Comparison of ENCODE assay signal across 18 cellular contexts in the genomic region with DNA sequence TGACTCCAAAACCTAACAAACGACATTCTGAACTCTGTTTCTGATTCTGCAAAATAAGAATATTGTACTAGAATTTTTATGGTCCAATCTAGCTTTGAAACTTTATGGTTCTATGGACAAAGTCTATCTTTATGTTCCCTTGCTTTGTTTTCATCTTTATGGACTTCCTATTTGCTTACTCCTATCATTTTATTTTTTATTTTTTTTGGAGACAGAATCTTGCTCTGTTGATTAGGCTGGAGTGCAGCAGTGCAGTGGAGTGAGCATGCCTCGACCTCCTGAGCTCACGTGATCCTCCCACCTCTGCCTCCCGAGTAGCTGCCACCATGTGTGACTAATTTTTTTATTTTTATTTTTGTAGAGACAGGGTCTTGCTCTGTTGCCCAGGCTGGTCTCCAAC. TPM values are rescaled to one million over a fixed set of nuclear protein-coding genes. Genes with fewer than 3 reads are reported as not detected.
A peak's percentile ranks its signal among the peaks of the same experiment; 100 is the strongest.
DNase-seq lines count a peak whose midpoint lies in the region; ATAC-seq, FAIRE-seq and TF ChIP-seq lines count a peak whose summit lies in the region.
"Had no signal": no experiment of that assay in that cellular context is flagged by ENCODE, and none has a peak within 500 bp of the region (broad histone marks: within the 10 kb centered on the region; RNA-seq: fewer than 3 reads in every experiment).

No MANE protein-coding gene starts in this region.

- intact Hi-C loops in HepG2 (cut with micrococcal nuclease; ENCODE audit: unreplicated experiment) (no loop called here), right lobe of liver (cut with DNase I) (no loop called here)

- DNase-seq in HepG2 (ENCODE audit: low spot score) (no peak), right lobe of liver (no peak), hepatocyte (ENCODE audit: low spot score) (no peak), small intestine (peak; percentile 48), caudate nucleus (lab: John Stamatoyannopoulos, UW) (no peak)
- no peak for DNase-seq in activated CD4-positive, alpha-beta T cell treated with anti-CD3 and anti-CD28 coated beads, Interleukin-2, amount 50 U/mL, for 48 hours
- DNase-seq: 8988T; AML-193; Caco-2; CD8-positive, alpha-beta memory T cell; DND-41; GF-D8; GM23248 had no signal

- TF ChIP-seq CTCF in HepG2 (CRISPR knock-in tag; IDR thresholded peaks at IDR 0.05) (no peak), right lobe of liver (IDR thresholded peaks at IDR 0.05) (no peak), hepatocyte (IDR thresholded peaks at IDR 0.05; ENCODE audit: poor library complexity) (no peak)

- no peak overlapping the region for H3K9ac ChIP-seq in HepG2 (ENCODE audit: insufficient read depth, low read depth, low read length)
- H3K9ac ChIP-seq: BLaER1, GM23248 had no signal

- H3K4me3 ChIP-seq in HepG2 (replicated peaks in 1 of 3; ENCODE audit: insufficient read depth in 1 of 3, low read depth in 2 of 3, low read length in 3 of 3): no peak overlapping the region
- H3K4me3 ChIP-seq in right lobe of liver: no peak overlapping the region
- no peak overlapping the region for H3K4me3 ChIP-seq in hepatocyte
- H3K4me3 ChIP-seq in small intestine (ENCODE audit: low read depth in 1 of 2, low read length in 2 of 2): no peak overlapping the region
- H3K4me3 ChIP-seq: BLaER1, GM23248 had no signal

- H3K4me1 ChIP-seq in HepG2 (ENCODE audit: insufficient read depth, low read length): peaks cover 14% of the 10 kb centered on the region
- peaks cover 0 to 15% (median 0%) of the 10 kb centered on the region in 4 donors for H3K4me1 ChIP-seq in right lobe of liver
- peaks cover 12% of the 10 kb centered on the region for H3K4me1 ChIP-seq in hepatocyte (ENCODE audit: insufficient read depth)
- peaks cover 2 to 3% of the 10 kb centered on the region in 2 donors for H3K4me1 ChIP-seq in small intestine (ENCODE audit: control insufficient read depth in 2 of 2, insufficient read depth in 1 of 2, low read depth in 1 of 2, low read length in 1 of 2)

- H3K27ac ChIP-seq in HepG2 (ENCODE audit: extremely low read length, insufficient read depth, low read length): no peak overlapping the region
- no peak overlapping the region for H3K27ac ChIP-seq in right lobe of liver
- no peak overlapping the region for H3K27ac ChIP-seq in hepatocyte
- no peak overlapping the region for H3K27ac ChIP-seq in small intestine (ENCODE audit: low read depth in 1 of 2, low read length in 1 of 2)
- no peak overlapping the region for H3K27ac ChIP-seq in caudate nucleus (ENCODE audit: low read depth, low read length)
- H3K27ac ChIP-seq: BLaER1, GM23248 had no signal

- no peak for TF ChIP-seq RAD21 in HepG2 (CRISPR knock-in tag; IDR thresholded peaks at IDR 0.05)

- CTCF ChIA-PET in HepG2 (lab: Yijun Ruan, JAX; ENCODE audit: low intra/inter-chr PET ratio, low total read pairs): no interaction called here

- FAIRE-seq in HepG2 (lab: Jason Lieb, UNC): no peak
- FAIRE-seq in small intestine (lab: Jason Lieb, UNC): no peak
- FAIRE-seq: H54 had no signal

- peaks cover 13 to 60% of the 10 kb centered on the region in 2 experiments for H3K36me3 ChIP-seq in HepG2 (replicated peaks in 1 of 2; ENCODE audit: control insufficient read depth in 1 of 2, insufficient read depth in 2 of 2, low read length in 2 of 2)
- peaks cover 12 to 57% (median 18%) of the 10 kb centered on the region in 4 donors for H3K36me3 ChIP-seq in right lobe of liver
- no peaks in the 10 kb centered on the region for H3K36me3 ChIP-seq in hepatocyte (replicated peaks; ENCODE audit: insufficient read depth, low read depth)
- peaks cover 11% of the 10 kb centered on the region in 2 donors for H3K36me3 ChIP-seq in small intestine (ENCODE audit: control insufficient read depth in 2 of 2, insufficient read depth in 2 of 2, low read length in 2 of 2)

- ATAC-seq in HepG2 (no peak), right lobe of liver (no peak), GM18909 (IDR thresholded peaks at IDR 0.05; ENCODE audit: poor library complexity, unreplicated experiment) (no peak)
- ATAC-seq: HCT116 had no signal

- H3K79me2 ChIP-seq in HepG2 (ENCODE audit: insufficient read depth, low read length): peaks cover 29% of the 10 kb centered on the region
- H3K79me2 ChIP-seq in hepatocyte: peaks cover 35% of the 10 kb centered on the region

- BruUV-seq in HepG2 (replicated peaks; lab: Mats Ljungman, UMichigan): no TSS peak

- TF ChIP-seq POLR2A in HepG2 (IDR thresholded peaks at IDR 0.05; ENCODE audit: insufficient read depth in 1 of 2, low read depth in 2 of 2, low read length in 2 of 2) (no peak), right lobe of liver (IDR thresholded peaks at IDR 0.05) (no peak)

- POLR2A ChIA-PET in HepG2 (lab: Yijun Ruan, JAX): no interaction called here

- no peak overlapping the region for H3K4me2 ChIP-seq in HepG2 (ENCODE audit: low read depth, low read length)
- peak overlapping the region; percentile 23 for H3K4me2 ChIP-seq in hepatocyte
- H3K4me2 ChIP-seq: BLaER1 had no signal

- H3K27me3 ChIP-seq in HepG2 (ENCODE audit: control insufficient read depth in 1 of 2, insufficient read depth in 2 of 2, low read length in 2 of 2) (no peaks in the 10 kb centered on the region; a peak in 1 of 5 replicates), right lobe of liver (no peaks in the 10 kb centered on the region), hepatocyte (no peaks in the 10 kb centered on the region), small intestine (ENCODE audit: control insufficient read depth in 2 of 2, insufficient read depth in 2 of 2, low read length in 2 of 2) (no peaks in the 10 kb centered on the region)
- H3K27me3 ChIP-seq: BLaER1 had no signal

- in situ Hi-C loops in HepG2 (cut with HindIII; ENCODE audit: extremely low pct_ligation_motif_present, low pct_unique_long_range_greater_than_20kb): no loop called here

- WGBS in HepG2 (ENCODE audit: low lambda C conversion rate): 93% methylated on average over 4 of the region's 4 CpGs
- 68% methylated on average over 4 of the region's 4 CpGs for WGBS in right lobe of liver (ENCODE audit: insufficient coverage, low coverage, low lambda C conversion rate, missing lambda C conversion rate)
- 74% methylated on average over 4 of the region's 4 CpGs for WGBS in hepatocyte (ENCODE audit: low lambda C conversion rate, missing lambda C conversion rate)
- WGBS in small intestine, 3 donors: 15 to 67% (median 41%) methylated on average over 4 of the region's 4 CpGs

- H3K9me2 ChIP-seq in hepatocyte (replicated peaks; ENCODE audit: insufficient read depth): no peaks in the 10 kb centered on the region

- H3K9me3 ChIP-seq in HepG2 (ENCODE audit: low read length) (no peaks in the 10 kb centered on the region), right lobe of liver (no peaks in the 10 kb centered on the region), hepatocyte (ENCODE audit: low read depth) (no peaks in the 10 kb centered on the region), small intestine (ENCODE audit: control insufficient read depth, low read depth) (no peaks in the 10 kb centered on the region)
- H3K9me3 ChIP-seq: BLaER1, Caco-2 had no signal

- H4K20me1 ChIP-seq in HepG2 (ENCODE audit: insufficient read depth, low read length): no peaks in the 10 kb centered on the region
- H4K20me1 ChIP-seq in hepatocyte (ENCODE audit: insufficient read depth, poor library complexity, severe bottlenecking): no peaks in the 10 kb centered on the region

- TF ChIP-seq EP300 in HepG2 (IDR thresholded peaks at IDR 0.05; ENCODE audit: low read depth in 2 of 2, low read length in 2 of 2) (no peak), HepG2 (CRISPR knock-in tag; IDR thresholded peaks at IDR 0.05; ENCODE audit: borderline replicate concordance) (no peak)

- H2AFZ ChIP-seq in HepG2 (ENCODE audit: low read length): no peak overlapping the region
- no peak overlapping the region for H2AFZ ChIP-seq in hepatocyte
- H2AFZ ChIP-seq: GM23248 had no signal

RNA-seq across cellular contexts. Expression of a gene that starts 3.6 kb away (rescaled TPM):
- total RNA-seq in HepG2 (2016; rRNA removed; fragmentation: Illumina TruSeq; extraction: Trizol): 58.8 and 96.2 TPM in 2 replicates
- 8.6 and 9.7 TPM in 2 replicates for total RNA-seq in HepG2 (2016; cell fraction: cytosol; rRNA removed; fragmentation: Illumina TruSeq; extraction: Trizol; ENCODE audit: low read depth)
- 58.1 and 100 TPM in 2 replicates for total RNA-seq in HepG2 (2016; cell fraction: insoluble cytoplasmic fraction; rRNA removed; fragmentation: Illumina TruSeq; extraction: Trizol)
- 44.9 and 45.2 TPM in 2 replicates for total RNA-seq in HepG2 (2016; cell fraction: membrane; rRNA removed; fragmentation: Illumina TruSeq; extraction: Trizol)
- total RNA-seq in HepG2 (2016; cell fraction: nucleus; rRNA removed; fragmentation: Illumina TruSeq; extraction: Trizol): 26.3 and 29.5 TPM in 2 replicates
- 26.9 and 38.6 TPM in 2 replicates for polyA plus RNA-seq in HepG2 (2011; rRNA removed)
- polyA plus RNA-seq in HepG2 (2011; cell fraction: cytosol; rRNA removed): 16.4 and 26.5 TPM in 2 replicates
- 5.8 and 7.9 TPM in 2 replicates for polyA plus RNA-seq in HepG2 (2011; cell fraction: nucleus; rRNA removed)
- 27.6 and 33.3 TPM in 2 replicates for polyA plus RNA-seq in HepG2 (2012)
- polyA plus RNA-seq in HepG2 (2016; cell fraction: cytosol; fragmentation: Illumina TruSeq; extraction: Trizol; ENCODE audit: low read depth): 7.5 and 9.2 TPM in 2 replicates
- polyA plus RNA-seq in HepG2 (2016; cell fraction: insoluble cytoplasmic fraction; fragmentation: Illumina TruSeq; extraction: Trizol; ENCODE audit: low read depth): 91.0 and 103 TPM in 2 replicates
- 30.3 and 31.9 TPM in 2 replicates for polyA plus RNA-seq in HepG2 (2016; cell fraction: membrane; fragmentation: Illumina TruSeq; extraction: Trizol; ENCODE audit: low read depth)
- polyA plus RNA-seq in HepG2 (2016; cell fraction: nucleus; fragmentation: Illumina TruSeq; extraction: Trizol; ENCODE audit: insufficient read depth, low read depth): 33.7 and 34.2 TPM in 2 replicates
- polyA minus RNA-seq in HepG2 (2011; rRNA and poly(A)+ RNA removed; ENCODE audit: low replicate concordance): 19.6 and 37.8 TPM in 2 replicates
- polyA minus RNA-seq in HepG2 (2011; cell fraction: cytosol; rRNA and poly(A)+ RNA removed): 37.4 and 37.5 TPM in 2 replicates
- 24.2 and 29.1 TPM in 2 replicates for polyA minus RNA-seq in HepG2 (2011; cell fraction: nucleus; rRNA and poly(A)+ RNA removed)
- 10 to 100 TPM; 10.4 to 24.5 (median 16.3) TPM for total RNA-seq in right lobe of liver
- 79.4 and 81.6 TPM in 2 replicates for total RNA-seq in hepatocyte
- polyA plus RNA-seq in hepatocyte: 23.6 and 25.7 TPM in 2 replicates
- 10 to 100 TPM; 19.7 to 22.4 (median 20.2) TPM for polyA plus RNA-seq in small intestine

RNA-seq across cellular contexts. Expression of a gene that starts 17.6 kb away (rescaled TPM):
- total RNA-seq in HepG2 (2016; rRNA removed; fragmentation: Illumina TruSeq; extraction: Trizol): not detected in 2 replicates
- total RNA-seq in HepG2 (2016; cell fraction: cytosol; rRNA removed; fragmentation: Illumina TruSeq; extraction: Trizol; ENCODE audit: low read depth): not detected in 2 replicates
- total RNA-seq in HepG2 (2016; cell fraction: insoluble cytoplasmic fraction; rRNA removed; fragmentation: Illumina TruSeq; extraction: Trizol): not detected in 2 replicates
- not detected in 2 replicates for total RNA-seq in HepG2 (2016; cell fraction: membrane; rRNA removed; fragmentation: Illumina TruSeq; extraction: Trizol)
- not detected in 2 replicates for total RNA-seq in HepG2 (2016; cell fraction: nucleus; rRNA removed; fragmentation: Illumina TruSeq; extraction: Trizol)
- not detected in 2 replicates for polyA plus RNA-seq in HepG2 (2011; rRNA removed)
- not detected in 2 replicates for polyA plus RNA-seq in HepG2 (2011; cell fraction: cytosol; rRNA removed)
- not detected in 2 replicates for polyA plus RNA-seq in HepG2 (2011; cell fraction: nucleus; rRNA removed)
- not detected in 2 replicates for polyA plus RNA-seq in HepG2 (2012)
- polyA plus RNA-seq in HepG2 (2016; cell fraction: cytosol; fragmentation: Illumina TruSeq; extraction: Trizol; ENCODE audit: low read depth): not detected in 2 replicates
- not detected in 2 replicates for polyA plus RNA-seq in HepG2 (2016; cell fraction: insoluble cytoplasmic fraction; fragmentation: Illumina TruSeq; extraction: Trizol; ENCODE audit: low read depth)
- polyA plus RNA-seq in HepG2 (2016; cell fraction: membrane; fragmentation: Illumina TruSeq; extraction: Trizol; ENCODE audit: low read depth): not detected in 2 replicates
- not detected in 2 replicates for polyA plus RNA-seq in HepG2 (2016; cell fraction: nucleus; fragmentation: Illumina TruSeq; extraction: Trizol; ENCODE audit: insufficient read depth, low read depth)
- 0.33 TPM in 1 of 2 replicates, not detected in the other for polyA minus RNA-seq in HepG2 (2011; rRNA and poly(A)+ RNA removed; ENCODE audit: low replicate concordance)
- not detected in 2 replicates for polyA minus RNA-seq in HepG2 (2011; cell fraction: cytosol; rRNA and poly(A)+ RNA removed)
- not detected in 2 replicates for polyA minus RNA-seq in HepG2 (2011; cell fraction: nucleus; rRNA and poly(A)+ RNA removed)
- total RNA-seq in right lobe of liver: under 1 TPM in 3 of 6 experiments, not detected in 3; 0.12 to 0.19 (median 0.13) TPM
- not detected in 2 replicates for total RNA-seq in hepatocyte
- not detected in 2 replicates for polyA plus RNA-seq in hepatocyte
- 1 to 10 TPM in 1 of 3 donors, under 1 TPM in 1, not detected in 1; 0.19 to 8.4 TPM for polyA plus RNA-seq in small intestine
- total RNA-seq: Caco-2; CD8-positive, alpha-beta memory T cell; GM23248; HT-29 had no signal
- polyA plus RNA-seq: CD8-positive, alpha-beta memory T cell; GM23248 had no signal

RNA-seq across cellular contexts. Expression of a gene that starts 43.1 kb away (rescaled TPM):
- 0.25 and 0.33 TPM in 2 replicates for total RNA-seq in HepG2 (2016; rRNA removed; fragmentation: Illumina TruSeq; extraction: Trizol)
- total RNA-seq in HepG2 (2016; cell fraction: cytosol; rRNA removed; fragmentation: Illumina TruSeq; extraction: Trizol; ENCODE audit: low read depth): 0.09 TPM in 1 of 2 replicates, not detected in the other
- total RNA-seq in HepG2 (2016; cell fraction: insoluble cytoplasmic fraction; rRNA removed; fragmentation: Illumina TruSeq; extraction: Trizol): 0.26 and 0.28 TPM in 2 replicates
- 0.14 and 0.19 TPM in 2 replicates for total RNA-seq in HepG2 (2016; cell fraction: membrane; rRNA removed; fragmentation: Illumina TruSeq; extraction: Trizol)
- 0.13 and 0.34 TPM in 2 replicates for total RNA-seq in HepG2 (2016; cell fraction: nucleus; rRNA removed; fragmentation: Illumina TruSeq; extraction: Trizol)
- 0.07 and 0.08 TPM in 2 replicates for polyA plus RNA-seq in HepG2 (2011; rRNA removed)
- 0.08 TPM in 2 replicates for polyA plus RNA-seq in HepG2 (2011; cell fraction: cytosol; rRNA removed)
- polyA plus RNA-seq in HepG2 (2011; cell fraction: nucleus; rRNA removed): 0.10 and 0.13 TPM in 2 replicates
- polyA plus RNA-seq in HepG2 (2012): 0.11 and 0.32 TPM in 2 replicates
- not detected in 2 replicates for polyA plus RNA-seq in HepG2 (2016; cell fraction: cytosol; fragmentation: Illumina TruSeq; extraction: Trizol; ENCODE audit: low read depth)
- polyA plus RNA-seq in HepG2 (2016; cell fraction: insoluble cytoplasmic fraction; fragmentation: Illumina TruSeq; extraction: Trizol; ENCODE audit: low read depth): 0.10 and 0.14 TPM in 2 replicates
- polyA plus RNA-seq in HepG2 (2016; cell fraction: membrane; fragmentation: Illumina TruSeq; extraction: Trizol; ENCODE audit: low read depth): 0.09 and 0.16 TPM in 2 replicates
- 0.22 and 0.60 TPM in 2 replicates for polyA plus RNA-seq in HepG2 (2016; cell fraction: nucleus; fragmentation: Illumina TruSeq; extraction: Trizol; ENCODE audit: insufficient read depth, low read depth)
- 0.20 and 3.4 TPM in 2 replicates for polyA minus RNA-seq in HepG2 (2011; rRNA and poly(A)+ RNA removed; ENCODE audit: low replicate concordance)
- polyA minus RNA-seq in HepG2 (2011; cell fraction: cytosol; rRNA and poly(A)+ RNA removed): 0.20 TPM in 1 of 2 replicates, not detected in the other
- 0.12 and 0.26 TPM in 2 replicates for polyA minus RNA-seq in HepG2 (2011; cell fraction: nucleus; rRNA and poly(A)+ RNA removed)
- 1 to 10 TPM; 2.5 to 5.1 (median 4.4) TPM for total RNA-seq in right lobe of liver
- total RNA-seq in hepatocyte: 3.0 and 5.6 TPM in 2 replicates
- polyA plus RNA-seq in hepatocyte: 1.4 and 1.8 TPM in 2 replicates
- under 1 TPM in 2 of 3 donors, not detected in 1; 0.27 to 0.54 TPM for polyA plus RNA-seq in small intestine
- total RNA-seq: HT-29 had no signal

RNA-seq across cellular contexts. Expression of a gene that starts 44.8 kb away (rescaled TPM):
- total RNA-seq in HepG2 (2016; rRNA removed; fragmentation: Illumina TruSeq; extraction: Trizol) (313 and 582 TPM in 2 replicates), right lobe of liver (100 to 1,000 TPM; 195 to 585 (median 269) TPM), hepatocyte (800 and 802 TPM in 2 replicates)
- 97.9 and 113 TPM in 2 replicates for total RNA-seq in HepG2 (2016; cell fraction: cytosol; rRNA removed; fragmentation: Illumina TruSeq; extraction: Trizol; ENCODE audit: low read depth)
- total RNA-seq in HepG2 (2016; cell fraction: insoluble cytoplasmic fraction; rRNA removed; fragmentation: Illumina TruSeq; extraction: Trizol): 314 and 565 TPM in 2 replicates
- 270 and 306 TPM in 2 replicates for total RNA-seq in HepG2 (2016; cell fraction: membrane; rRNA removed; fragmentation: Illumina TruSeq; extraction: Trizol)
- 236 and 265 TPM in 2 replicates for total RNA-seq in HepG2 (2016; cell fraction: nucleus; rRNA removed; fragmentation: Illumina TruSeq; extraction: Trizol)
- polyA plus RNA-seq in HepG2 (2011; rRNA removed) (115 and 150 TPM in 2 replicates), hepatocyte (152 and 161 TPM in 2 replicates), small intestine (100 to 1,000 TPM; 167 to 187 (median 180) TPM)
- polyA plus RNA-seq in HepG2 (2011; cell fraction: cytosol; rRNA removed): 130 and 182 TPM in 2 replicates
- polyA plus RNA-seq in HepG2 (2011; cell fraction: nucleus; rRNA removed): 88.2 and 91.1 TPM in 2 replicates
- 455 and 466 TPM in 2 replicates for polyA plus RNA-seq in HepG2 (2012)
- 72.4 and 73.9 TPM in 2 replicates for polyA plus RNA-seq in HepG2 (2016; cell fraction: cytosol; fragmentation: Illumina TruSeq; extraction: Trizol; ENCODE audit: low read depth)
- polyA plus RNA-seq in HepG2 (2016; cell fraction: insoluble cytoplasmic fraction; fragmentation: Illumina TruSeq; extraction: Trizol; ENCODE audit: low read depth): 382 and 405 TPM in 2 replicates
- polyA plus RNA-seq in HepG2 (2016; cell fraction: membrane; fragmentation: Illumina TruSeq; extraction: Trizol; ENCODE audit: low read depth): 148 and 175 TPM in 2 replicates
- polyA plus RNA-seq in HepG2 (2016; cell fraction: nucleus; fragmentation: Illumina TruSeq; extraction: Trizol; ENCODE audit: insufficient read depth, low read depth): 211 and 222 TPM in 2 replicates
- 174 and 286 TPM in 2 replicates for polyA minus RNA-seq in HepG2 (2011; rRNA and poly(A)+ RNA removed; ENCODE audit: low replicate concordance)
- 263 and 264 TPM in 2 replicates for polyA minus RNA-seq in HepG2 (2011; cell fraction: cytosol; rRNA and poly(A)+ RNA removed)
- 272 and 276 TPM in 2 replicates for polyA minus RNA-seq in HepG2 (2011; cell fraction: nucleus; rRNA and poly(A)+ RNA removed)
